ENCODE assay signal across 1 cellular context in genomic region chrX:18997916-18998315, GRCh38.
TF ChIP-seq lines count a peak whose summit lies in the region.

No MANE protein-coding gene starts in this region.

TF ChIP-seq in A549, 52 proteins besides CTCF, POLR2A, EP300 and RAD21:
- TF ChIP-seq ELK1 (IDR thresholded peaks at IDR 0.05; ENCODE audit: low read depth, low read length) = no peak
- TF ChIP-seq FOSL2 (IDR thresholded peaks at IDR 0.05) = peak; percentile 9; the same call in 1 of the 2 replicates
- TF ChIP-seq FOSL2 (CRISPR knock-in tag; IDR thresholded peaks at IDR 0.05) = no peak
- TF ChIP-seq JUN (IDR thresholded peaks at IDR 0.05) = no peak
- no peak for TF ChIP-seq KDM5A (IDR thresholded peaks at IDR 0.05)
- TF ChIP-seq MAZ (IDR thresholded peaks at IDR 0.05; ENCODE audit: borderline replicate concordance, low read depth, low read length) = no peak
- TF ChIP-seq CEBPB (IDR thresholded peaks at IDR 0.05) = peak in 1 of 2 experiments; percentile 26; a peak in 3 of 4 replicates
